9 cellular contexts compared by ENCODE assay signal in genomic region chr22:38924197-38924952, GRCh38. TPM values are rescaled to one million over a fixed set of nuclear protein-coding genes. Genes with fewer than 3 reads are reported as not detected.
A peak's percentile ranks its signal among the peaks of the same experiment; 100 is the strongest.
DNase-seq lines count a peak whose midpoint lies in the region; ATAC-seq and TF ChIP-seq lines count a peak whose summit lies in the region.
"Had no signal": no experiment of that assay in that cellular context is flagged by ENCODE, and none has a peak within 500 bp of the region (broad histone marks: within the 10 kb centered on the region; RNA-seq: fewer than 3 reads in every experiment).

No MANE protein-coding gene starts in this region.

- H3K79me2 ChIP-seq in PC-3 (ENCODE audit: low read length), result no peaks in the 10 kb centered on the region

- H4K20me1 ChIP-seq in PC-3 (ENCODE audit: low read length), result no peaks in the 10 kb centered on the region

- peak overlapping the region; percentile 97 for H3K4me2 ChIP-seq in PC-3 (ENCODE audit: low read length)

- H3F3A ChIP-seq in PC-3 (ENCODE audit: low read length, unreplicated experiment), result peaks cover 6% of the 10 kb centered on the region

- no peaks in the 10 kb centered on the region for H3K9me2 ChIP-seq in PC-3 (replicated peaks; ENCODE audit: low read length)

- H3K9me3 ChIP-seq in PC-3 (ENCODE audit: low read length) (no peaks in the 10 kb centered on the region), muscle layer of colon (ENCODE audit: low read length) (no peaks in the 10 kb centered on the region)

- H2AFZ ChIP-seq in PC-3 (ENCODE audit: low read length), result peak overlapping the region; percentile 63

- TF ChIP-seq CTCF in PC-3 (conservative IDR thresholded peaks at IDR 0.05; ENCODE audit: low read depth, low read length) (no peak), epithelial cell of esophagus (IDR thresholded peaks at IDR 0.05; ENCODE audit: insufficient read depth, low read depth, low read length, missing control alignments) (no peak)

- peaks cover 40% of the 10 kb centered on the region for H3K4me1 ChIP-seq in PC-3 (ENCODE audit: insufficient read depth, low read length)
- H3K4me1 ChIP-seq in muscle layer of colon (ENCODE audit: insufficient read depth, low read length), result peaks cover 26% of the 10 kb centered on the region

- H3K27me3 ChIP-seq in PC-3 (ENCODE audit: low read length), result no peaks in the 10 kb centered on the region
- no peaks in the 10 kb centered on the region for H3K27me3 ChIP-seq in muscle layer of colon (ENCODE audit: control insufficient read depth in 1 of 2, insufficient read depth in 2 of 2, low read length in 2 of 2)

- intact Hi-C loops in PC-3 (cut with micrococcal nuclease), result loop anchor here (2.0 to 10.0 kb wide), 2 partner anchors 52 to 60 kb away; partner anchors contain the start of genes APOBEC3B and CBX6

- ATAC-seq in PC-3 (peak; percentile 66), GM21390 (IDR thresholded peaks at IDR 0.05; ENCODE audit: unreplicated experiment) (no peak), GM18511 (IDR thresholded peaks at IDR 0.05; ENCODE audit: unreplicated experiment) (no peak), HG03095 (IDR thresholded peaks at IDR 0.05; ENCODE audit: unreplicated experiment) (no peak)

- CTCF ChIA-PET in HEK293T (lab: Yijun Ruan, JAX) (interaction anchor here (0.6 to 1.4 kb wide), 5 partner anchors 10 to 885 kb away, joined by 3 to 7 read pairs (median 5); no protein-coding TSS in a partner anchor), PC-3 (lab: Charles Lee) (interaction anchor here (0.5 to 1.0 kb wide), 3 partner anchors 52 to 392 kb away, joined by 3 to 9 read pairs (median 3); no protein-coding TSS in a partner anchor)

- peak overlapping the region; percentile 80 for H3K9ac ChIP-seq in PC-3 (ENCODE audit: low read length)
- H3K9ac ChIP-seq in muscle layer of colon (ENCODE audit: low read length), result no peak overlapping the region

- peak overlapping the region; percentile 99 for H3K27ac ChIP-seq in PC-3 (ENCODE audit: low read length)
- peak overlapping the region; percentile 57 for H3K27ac ChIP-seq in muscle layer of colon (ENCODE audit: low read depth, low read length)

- peak; percentile 43 for DNase-seq in HEK293T (ENCODE audit: extremely low spot score)
- DNase-seq in PC-3, result peak; percentile 93
- DNase-seq in epithelial cell of esophagus (ENCODE audit: low read depth), result peak; percentile 79
- no peak for DNase-seq in activated CD4-positive, alpha-beta T cell treated with anti-CD3 and anti-CD28 coated beads, Interleukin-2, amount 50 U/mL, for 1 hour

- H3K4me3 ChIP-seq in PC-3 (ENCODE audit: low read length) (peak overlapping the region; percentile 69), epithelial cell of esophagus (ENCODE audit: low read length) (no peak overlapping the region), muscle layer of colon (ENCODE audit: low read depth in 1 of 2, low read length in 2 of 2) (peak overlapping the region in 1 of 2 donors; percentile 35)

- TSS peak; percentile 93 for BruUV-seq in PC-3 (replicated peaks; lab: Mats Ljungman, UMichigan)

- H3K36me3 ChIP-seq in PC-3 (ENCODE audit: low read depth, low read length) (no peaks in the 10 kb centered on the region), muscle layer of colon (ENCODE audit: insufficient read depth, low read length) (no peaks in the 10 kb centered on the region)

- POLR2A ChIA-PET in HEK293T (lab: Yijun Ruan, JAX), result interaction anchor here (1.1 to 1.3 kb wide), 5 partner anchors 14 to 54 kb away, joined by 3 to 6 read pairs (median 4); partner anchors contain the start of gene CBX6
- POLR2A ChIA-PET in PC-3 (lab: Charles Lee; ENCODE audit: unreplicated experiment), result no interaction called here

TF ChIP-seq in HEK293T, 16 proteins besides CTCF, POLR2A, EP300 and RAD21:
- TF ChIP-seq L3MBTL2 (conservative IDR thresholded peaks at IDR 0.05) (peak; percentile 80; the same call in 1 of the 2 replicates), NFRKB (IDR thresholded peaks at IDR 0.05) (no peak), PKNOX1 (IDR thresholded peaks at IDR 0.05) (peak; percentile 68), ARNT (IDR thresholded peaks at IDR 0.05) (peak; percentile 75), FOXM1 (IDR thresholded peaks at IDR 0.05; ENCODE audit: borderline replicate concordance) (no peak), TARDBP (IDR thresholded peaks at IDR 0.05) (no peak), HDGF (IDR thresholded peaks at IDR 0.05; ENCODE audit: borderline replicate concordance) (no peak), LEF1 (IDR thresholded peaks at IDR 0.05; ENCODE audit: borderline replicate concordance) (no peak), FOXA1 (IDR thresholded peaks at IDR 0.05) (no peak)
TF ChIP-seq in HEK293T: peak in this region for 3.

RNA-seq across cellular contexts. Expression of gene APOBEC3A, which starts 33.0 kb away (rescaled TPM):
- not detected in 2 replicates for total RNA-seq in PC-3 (2014; rRNA removed)
- total RNA-seq: neural crest cell had no signal

RNA-seq across cellular contexts. Expression of gene CBX6, which starts 52.4 kb away (rescaled TPM):
- total RNA-seq in PC-3 (2014; rRNA removed), result 37.5 and 50.1 TPM in 2 replicates

RNA-seq across cellular contexts. Expression of gene APOBEC3B, which starts 57.8 kb away (rescaled TPM):
- total RNA-seq in PC-3 (2014; rRNA removed), result 11.3 TPM in 2 replicates
